In genomic region chr19:7944177-7944761, GRCh38 we compare ENCODE assay signal across 8 cellular contexts. TPM values are rescaled to one million over a fixed set of nuclear protein-coding genes. Genes with fewer than 3 reads are reported as not detected.
DNase-seq lines count a peak whose midpoint lies in the region; TF ChIP-seq lines count a peak whose summit lies in the region.

No MANE protein-coding gene starts in this region.

- DNase-seq in ELF-1 (ENCODE audit: low read depth, low spot score) (peak; percentile 95), HFF-Myc (ENCODE audit: extremely low read depth, low read depth) (peak; percentile 76), NCI-H1092 treated with DMSO at 0.1 percent for 48 hours (lab: John Stamatoyannopoulos, UW) (peak; percentile 84), SKM-1 treated with dmso at 0.1 percent for 144 hours (lab: John Stamatoyannopoulos, UW; ENCODE audit: unreplicated experiment) (peak; percentile 77), cardiac septum (ENCODE audit: low spot score) (peak; percentile 87), pons (ENCODE audit: low spot score) (peak; percentile 97), type B pancreatic cell (ENCODE audit: extremely low spot score, unreplicated experiment) (peak; percentile 89)
- peak; percentile 72 for DNase-seq in activated naive CD8-positive, alpha-beta T cell treated with anti-CD3 and anti-CD28 coated beads, Interleukin-2, amount 50 U/mL, for 16 hours (ENCODE audit: low read depth, low spot score)

- intact Hi-C loops in cardiac septum (cut with DNase I), result loop anchor here (1.0 to 10.0 kb wide), 3 partner anchors 58 to 309 kb away; no protein-coding TSS in a partner anchor

- peak overlapping the region; percentile 96 for H3K4me3 ChIP-seq in HFF-Myc (replicated peaks; ENCODE audit: low read depth, low read length)

- peak; percentile 81 for TF ChIP-seq CTCF in HFF-Myc (IDR thresholded peaks at IDR 0.05; ENCODE audit: low read depth, low read length, missing control alignments)
- peak; percentile 97 for TF ChIP-seq CTCF in type B pancreatic cell (conservative IDR thresholded peaks at IDR 0.05)

- peak overlapping the region; percentile 99 for H3K27ac Mint-ChIP-seq in type B pancreatic cell

- peak overlapping the region; percentile 97 for H3K4me3 Mint-ChIP-seq in type B pancreatic cell

- H3K9me3 Mint-ChIP-seq in type B pancreatic cell, result no peaks in the 10 kb centered on the region

- H3K27me3 Mint-ChIP-seq in type B pancreatic cell, result no peaks in the 10 kb centered on the region

- H3K4me1 Mint-ChIP-seq in type B pancreatic cell (ENCODE audit: unreplicated experiment), result peaks cover 22% of the 10 kb centered on the region

- no peaks in the 10 kb centered on the region for H3K36me3 Mint-ChIP-seq in type B pancreatic cell

RNA-seq across cellular contexts. Expression of gene TIMM44, which starts 0.8 kb away (rescaled TPM):
- total RNA-seq in cardiac septum (82.6 TPM), type B pancreatic cell (ENCODE audit: low replicate concordance) (73.7 and 80.4 TPM in 2 replicates)

RNA-seq across cellular contexts. Expression of gene CTXN1, which starts 18.3 kb away (rescaled TPM):
- total RNA-seq in cardiac septum, result 0.24 TPM
- 50.0 and 57.8 TPM in 2 replicates for total RNA-seq in type B pancreatic cell (ENCODE audit: low replicate concordance)

RNA-seq across cellular contexts. Expression of gene SNAPC2, which starts 24.1 kb away (rescaled TPM):
- total RNA-seq in cardiac septum, result 12.3 TPM
- total RNA-seq in type B pancreatic cell (ENCODE audit: low replicate concordance), result 13.7 and 15.0 TPM in 2 replicates

RNA-seq across cellular contexts. Expression of gene TGFBR3L, which starts 29.6 kb away (rescaled TPM):
- total RNA-seq in cardiac septum, result 3.0 TPM
- total RNA-seq in type B pancreatic cell (ENCODE audit: low replicate concordance), result 1.1 and 2.4 TPM in 2 replicates

RNA-seq across cellular contexts. Expression of gene MAP2K7, which starts 40.6 kb away (rescaled TPM):
- total RNA-seq in cardiac septum (28.6 TPM), type B pancreatic cell (ENCODE audit: low replicate concordance) (38.2 and 42.2 TPM in 2 replicates)

Comparison
In these comparisons a context has a peak if more than half of its experiments do, and no peak if none do; other contexts are left out.
1. Peak in every context shown above with its lines: DNase-seq and H3K4me3 ChIP-seq.
2. RNA of gene CTXN1, which starts 18.3 kb away (total RNA-seq): 50.0 to 57.8 TPM in type B pancreatic cell; 0.24 TPM in cardiac septum (single experiment); every median in the first group is over 10 times any median in the second.